ENCODE assay signal across 16 cellular contexts in genomic region chr12:56374726-56375597, GRCh38. TPM values are rescaled to one million over a fixed set of nuclear protein-coding genes. Genes with fewer than 3 reads are reported as not detected.
DNase-seq lines count a peak whose midpoint lies in the region; ATAC-seq, FAIRE-seq and TF ChIP-seq lines count a peak whose summit lies in the region.
"Had no signal": no experiment of that assay in that cellular context is flagged by ENCODE, and none has a peak within 500 bp of the region (broad histone marks: within the 10 kb centered on the region; RNA-seq: fewer than 3 reads in every experiment).

No MANE protein-coding gene starts in this region.

- no peak overlapping the region for H3K27ac ChIP-seq in right atrium auricular region
- H3K27ac ChIP-seq in left ventricle myocardium inferior (replicated peaks): no peak overlapping the region
- H3K27ac ChIP-seq: HL-60 had no signal

- no peaks in the 10 kb centered on the region for H3K36me3 ChIP-seq in right atrium auricular region
- no peaks in the 10 kb centered on the region for H3K36me3 ChIP-seq in left ventricle myocardium inferior

- H3K4me3 ChIP-seq in right atrium auricular region (no peak overlapping the region), left ventricle myocardium inferior (no peak overlapping the region)

- DNase-seq in right atrium auricular region (ENCODE audit: low spot score) (peak; percentile 34), left ventricle myocardium inferior (no peak), NCI-H1105 treated with DMSO at 0.1 percent for 48 hours (lab: John Stamatoyannopoulos, UW) (no peak), cerebellar cortex (ENCODE audit: low spot score) (no peak), H54 (ENCODE audit: insufficient read length, low spot score) (no peak)
- DNase-seq in NK-92 treated with Interleukin-12 subunit alpha and Interleukin-12 subunit beta, amount 100 ng/mL, for 24 hours (lab: John Stamatoyannopoulos, UW): no peak
- DNase-seq: DND-41; effector memory CD4-positive, alpha-beta T cell; NCI-H82; stimulated activated CD4-positive, alpha-beta T cell treated with anti-CD3 and anti-CD28 coated beads, Interleukin-15, amount 100 ng/mL, for 24 hours; stimulated activated naive CD8-positive, alpha-beta T cell treated with anti-CD3 and anti-CD28 coated beads, Interleukin-15, amount 100 ng/mL, for 72 hours had no signal

- TF ChIP-seq POLR2A in Raji (IDR thresholded peaks at IDR 0.05; ENCODE audit: insufficient read depth, low read depth, low read length): 0 out of 2 replicates have a peak, but pooled peaks have one; percentile 10
- TF ChIP-seq POLR2A in H54 (IDR thresholded peaks at IDR 0.05; ENCODE audit: low read depth, low read length): no peak

- no peak for TF ChIP-seq CTCF in right atrium auricular region (IDR thresholded peaks at IDR 0.05)
- TF ChIP-seq CTCF in left ventricle myocardium inferior (IDR thresholded peaks at IDR 0.05; ENCODE audit: borderline replicate concordance): no peak

- H3K4me1 ChIP-seq in right atrium auricular region: no peaks in the 10 kb centered on the region
- H3K4me1 ChIP-seq in left ventricle myocardium inferior: no peaks in the 10 kb centered on the region

- peak; percentile 19 for ATAC-seq in HG02981 (IDR thresholded peaks at IDR 0.05; ENCODE audit: unreplicated experiment)
- ATAC-seq: stimulated activated naive CD8-positive, alpha-beta T cell treated with anti-CD3 and anti-CD28 coated beads, Interleukin-15, amount 100 ng/mL, for 72 hours had no signal

- intact Hi-C loops in left ventricle myocardium inferior (cut with micrococcal nuclease): no loop called here

- H3K27me3 ChIP-seq in right atrium auricular region: no peaks in the 10 kb centered on the region
- H3K27me3 ChIP-seq in left ventricle myocardium inferior (ENCODE audit: low read depth): no peaks in the 10 kb centered on the region

- no peak for FAIRE-seq in H54 (lab: Jason Lieb, UNC)
- FAIRE-seq: A204.1 had no signal

- H3K9me3 ChIP-seq in right atrium auricular region (no peaks in the 10 kb centered on the region), left ventricle myocardium inferior (replicated peaks) (no peaks in the 10 kb centered on the region)

RNA-seq across cellular contexts. Expression of gene APOF, which starts 12.3 kb away (rescaled TPM):
- total RNA-seq in right atrium auricular region (not detected), left ventricle myocardium inferior (not detected)
- total RNA-seq: myocyte had no signal

RNA-seq across cellular contexts. Expression of gene STAT2, which starts 15.1 kb away (rescaled TPM):
- total RNA-seq in right atrium auricular region (10 to 100 TPM; 28.3 to 41.0 TPM), left ventricle myocardium inferior (34.9 TPM)

RNA-seq across cellular contexts. Expression of gene IL23A, which starts 36.3 kb away (rescaled TPM):
- total RNA-seq in right atrium auricular region: not detected
- total RNA-seq in left ventricle myocardium inferior: not detected

RNA-seq across cellular contexts. Expression of gene PAN2, which starts 41.2 kb away (rescaled TPM):
- total RNA-seq in right atrium auricular region: 10 to 100 TPM; 14.5 to 18.4 TPM
- total RNA-seq in left ventricle myocardium inferior: 49.5 TPM

RNA-seq across cellular contexts. Expression of gene CNPY2, which starts 59.2 kb away (rescaled TPM):
- total RNA-seq in right atrium auricular region (10 to 100 TPM; 37.0 to 55.2 TPM), left ventricle myocardium inferior (33.4 TPM)
